ENCODE assay signal across 17 cellular contexts in genomic region chr10:6601224-6601805, GRCh38. TPM values are rescaled to one million over a fixed set of nuclear protein-coding genes. Genes with fewer than 3 reads are reported as not detected.
DNase-seq lines count a peak whose midpoint lies in the region; ATAC-seq lines count a peak whose summit lies in the region.
"Had no signal": no experiment of that assay in that cellular context is flagged by ENCODE, and none has a peak within 500 bp of the region (broad histone marks: within the 10 kb centered on the region; RNA-seq: fewer than 3 reads in every experiment).

No MANE protein-coding gene starts in this region.

- ATAC-seq in T-helper 17 cell (peak; percentile 65), GM19351 (IDR thresholded peaks at IDR 0.05; ENCODE audit: unreplicated experiment) (no peak), GM18520 (IDR thresholded peaks at IDR 0.05; ENCODE audit: unreplicated experiment) (no peak)
- ATAC-seq: pancreas had no signal

- no peaks in the 10 kb centered on the region for H3K9me3 ChIP-seq in T-helper 17 cell (ENCODE audit: control insufficient read depth, low read length, poor library complexity, severe bottlenecking)
- H3K9me3 ChIP-seq: pancreas, testis had no signal

- H3K4me1 Mint-ChIP-seq in T-helper 17 cell: peaks cover 51% of the 10 kb centered on the region

- H3K4me3 Mint-ChIP-seq in T-helper 17 cell: peak overlapping the region; percentile 52

- peak overlapping the region; percentile 88 for H3K27ac Mint-ChIP-seq in T-helper 17 cell

- H3K36me3 Mint-ChIP-seq in T-helper 17 cell (ENCODE audit: low read depth): peaks cover 12% of the 10 kb centered on the region

- peak; percentile 24 for DNase-seq in stimulated activated CD4-positive, alpha-beta T cell treated with anti-CD3 and anti-CD28 coated beads, Interleukin-4, amount 100 ng/mL, for 24 hours
- DNase-seq in stimulated activated CD4-positive, alpha-beta T cell treated with anti-CD3 and anti-CD28 coated beads, Interleukin-2, amount 100 ng/mL, for 48 hours: no peak
- DNase-seq in T-helper 17 cell (no peak), caudate nucleus (lab: John Stamatoyannopoulos, UW) (peak in 3 of 61 donors; percentile 6 to 22 (median 17)), substantia nigra (lab: John Stamatoyannopoulos, UW) (peak in 2 of 49 donors; percentile 9 to 21), cortex of kidney (lab: John Stamatoyannopoulos, UW) (no peak)
- DNase-seq: activated CD8-positive, alpha-beta memory T cell treated with anti-CD3 and anti-CD28 coated beads, Interleukin-2, amount 50 U/mL, for 48 hours; aorta; cerebellar nuclear complex; HCEC 1CT; KG1; NCI-H2029 treated with DMSO at 0.1 percent for 48 hours; pancreas; Right ventricle myocardium superior; testis had no signal

- H3K27me3 Mint-ChIP-seq in T-helper 17 cell: no peaks in the 10 kb centered on the region

- H3K27ac ChIP-seq in caudate nucleus (ENCODE audit: low read depth, low read length): peak overlapping the region; percentile 89
- H3K27ac ChIP-seq in substantia nigra (ENCODE audit: low read depth, low read length, poor library complexity, severe bottlenecking): peak overlapping the region; percentile 82
- H3K27ac ChIP-seq: pancreas, testis had no signal

RNA-seq across cellular contexts. Expression of gene PRKCQ, which starts 21.2 kb away (rescaled TPM):
- total RNA-seq in T-helper 17 cell: 10 to 100 TPM; 66.3 to 70.0 TPM
